In genomic region chr11:68371176-68372041, GRCh38 we compare ENCODE assay signal across 10 cellular contexts. TPM values are rescaled to one million over a fixed set of nuclear protein-coding genes. Genes with fewer than 3 reads are reported as not detected.
DNase-seq lines count a peak whose midpoint lies in the region; ATAC-seq, FAIRE-seq and TF ChIP-seq lines count a peak whose summit lies in the region.
"Had no signal": no experiment of that assay in that cellular context is flagged by ENCODE, and none has a peak within 500 bp of the region (broad histone marks: within the 10 kb centered on the region; RNA-seq: fewer than 3 reads in every experiment).

No MANE protein-coding gene starts in this region.

- H3K27me3 ChIP-seq in GM12878 (replicated peaks in 1 of 2; ENCODE audit: control insufficient read depth in 2 of 2, insufficient read depth in 2 of 2, low read length in 1 of 2) (no peaks in the 10 kb centered on the region), lung (ENCODE audit: control insufficient read depth, insufficient read depth) (no peaks in the 10 kb centered on the region), transverse colon (no peaks in the 10 kb centered on the region)

- intact Hi-C loops in GM12878 (cut with micrococcal nuclease; ENCODE audit: unreplicated experiment): loop anchor here (2.0 kb wide), 2 partner anchors 31 to 59 kb away; partner anchors contain the start of gene LRP5
- intact Hi-C loops in transverse colon (cut with DNase I; ENCODE audit: low total_unique reads): no loop called here

- in situ Hi-C loops in GM12878 (cut with MboI): no loop called here
- in situ Hi-C loops in transverse colon (cut with MboI; ENCODE audit: low pct_ligation_motif_present in 1 of 4, low pct_unique_long_range_greater_than_20kb in 1 of 4, low sequenced_read_pairs in 3 of 4): no loop called here

- H3K9me3 Mint-ChIP-seq in natural killer cell treated with Interleukin-12 subunit alpha and Interleukin-12 subunit beta and Interleukin-15 and Interleukin-18, amount 100 ng/mL, for 72 hours: no peaks in the 10 kb centered on the region
- H3K9me3 Mint-ChIP-seq: activated CD4-positive, alpha-beta T cell treated with anti-CD3 and anti-CD28 coated beads, Interleukin-2, amount 10 ng/mL, durations not matched to agents 24 days and 14 days had no signal

- H2AFZ ChIP-seq in GM12878 (ENCODE audit: control insufficient read depth, low read depth, low read length): peak overlapping the region; percentile 20; the same call in 1 of the 2 replicates

- H3K4me1 Mint-ChIP-seq in natural killer cell treated with Interleukin-12 subunit alpha and Interleukin-12 subunit beta and Interleukin-15 and Interleukin-18, amount 100 ng/mL, for 72 hours (ENCODE audit: low read depth in 2 of 2): no peaks in the 10 kb centered on the region

- SMC1A ChIA-PET in GM12878 (lab: Charles Lee; ENCODE audit: uncharacterized antibody, unreplicated experiment): interaction anchor here (0.5 to 1.8 kb wide), 12 partner anchors 9 to 128 kb away, joined by 3 to 5 read pairs (median 3); no protein-coding TSS in a partner anchor

- no peak for FAIRE-seq in GM12878 (lab: Jason Lieb, UNC)
- FAIRE-seq: H1 had no signal

- DNase-seq in GM12878 (ENCODE audit: low read depth, low spot score): peak; percentile 25
- no peak for DNase-seq in lung (ENCODE audit: low spot score)
- DNase-seq in transverse colon: peak; percentile 61
- DNase-seq in natural killer cell treated with Interleukin-12 subunit alpha and Interleukin-12 subunit beta and Interleukin-15 and Interleukin-18, amount 100 ng/mL, for 72 hours (ENCODE audit: low spot score): no peak
- DNase-seq: activated CD4-positive, alpha-beta T cell treated with anti-CD3 and anti-CD28 coated beads, Interleukin-2, amount 10 ng/mL, durations not matched to agents 24 days and 14 days; NCI-H1092 treated with DMSO at 0.1 percent for 48 hours had no signal

- TF ChIP-seq RAD21 in GM12878 (IDR thresholded peaks at IDR 0.05; ENCODE audit: insufficient read depth, low read depth, low read length): no peak

- RAD21 ChIA-PET in GM12878 (lab: Charles Lee; ENCODE audit: unreplicated experiment): interaction anchor here (0.7 to 1.7 kb wide), 10 partner anchors 12 to 272 kb away, joined by 3 to 11 read pairs (median 4); no protein-coding TSS in a partner anchor

- 0 out of 4 replicates have a peak, but pooled peaks of 1 of the 2 experiments have one; percentile 42 for TF ChIP-seq EP300 in GM12878 (IDR thresholded peaks at IDR 0.05; ENCODE audit: borderline replicate concordance in 1 of 2, control insufficient read depth in 1 of 2, low read depth in 2 of 2, low read length in 2 of 2)
- TF ChIP-seq EP300 in transverse colon (IDR thresholded peaks at IDR 0.05; ENCODE audit: low read depth): no peak

- H3K79me2 ChIP-seq in GM12878 (ENCODE audit: control insufficient read depth, insufficient read depth, low read length): peaks cover 2% of the 10 kb centered on the region

- peak overlapping the region; percentile 58; the same call in 1 of the 2 replicates for H3K9ac ChIP-seq in GM12878 (ENCODE audit: control insufficient read depth, insufficient read depth, low read length)

- no peaks in the 10 kb centered on the region for H3K36me3 Mint-ChIP-seq in natural killer cell treated with Interleukin-12 subunit alpha and Interleukin-12 subunit beta and Interleukin-15 and Interleukin-18, amount 100 ng/mL, for 72 hours

- no peak overlapping the region for H3K4me3 Mint-ChIP-seq in natural killer cell treated with Interleukin-12 subunit alpha and Interleukin-12 subunit beta and Interleukin-15 and Interleukin-18, amount 100 ng/mL, for 72 hours
- H3K4me3 Mint-ChIP-seq: activated CD4-positive, alpha-beta T cell treated with anti-CD3 and anti-CD28 coated beads, Interleukin-2, amount 10 ng/mL, durations not matched to agents 24 days and 14 days had no signal

- TF ChIP-seq CTCF in GM12878 (IDR thresholded peaks at IDR 0.05 in 2 of 3, conservative IDR thresholded peaks at IDR 0.05 in 1 of 3; ENCODE audit: control insufficient read depth in 2 of 3, extremely low read depth in 1 of 3, insufficient read depth in 1 of 3, low read depth in 3 of 3, low read length in 3 of 3) (no peak), lung (IDR thresholded peaks at IDR 0.05; ENCODE audit: control extremely low read depth, extremely low read depth) (no peak), transverse colon (IDR thresholded peaks at IDR 0.05) (no peak)

- WGBS in GM12878 (ENCODE audit: insufficient coverage, insufficient replicate concordance, low lambda C conversion rate, missing lambda C conversion rate): 11% methylated on average over 33 of the region's 35 CpGs
- 89 to 91% methylated on average over 35 of the region's 35 CpGs for WGBS in lung, 2 donors
- 85% methylated on average over 35 of the region's 35 CpGs; no CpG with 5 or more reads in 1 of the 2 donors for WGBS in transverse colon (ENCODE audit: low coverage in 1 of 2), 2 donors

- no peaks in the 10 kb centered on the region for H4K20me1 ChIP-seq in GM12878 (ENCODE audit: control insufficient read depth, insufficient read depth)

- ATAC-seq in GM21447 (IDR thresholded peaks at IDR 0.05; ENCODE audit: unreplicated experiment) (peak; percentile 46), GM12878 (peak; percentile 71), lung (ENCODE audit: insufficient read depth, low FRiP score) (no peak), HG03159 (IDR thresholded peaks at IDR 0.05; ENCODE audit: unreplicated experiment) (no peak), esophagus mucosa (no peak)
- no peak for ATAC-seq in natural killer cell treated with Interleukin-12 subunit alpha and Interleukin-12 subunit beta and Interleukin-15 and Interleukin-18, amount 100 ng/mL, for 72 hours

- peaks cover 0 to 15% of the 10 kb centered on the region in 2 donors for H3K27me3 Mint-ChIP-seq in natural killer cell treated with Interleukin-12 subunit alpha and Interleukin-12 subunit beta and Interleukin-15 and Interleukin-18, amount 100 ng/mL, for 72 hours
- H3K27me3 Mint-ChIP-seq: activated CD4-positive, alpha-beta T cell treated with anti-CD3 and anti-CD28 coated beads, Interleukin-2, amount 10 ng/mL, durations not matched to agents 24 days and 14 days had no signal

- H3K4me1 ChIP-seq in GM12878 (ENCODE audit: control insufficient read depth, insufficient read depth, low read length): peaks cover 33% of the 10 kb centered on the region
- peaks cover 8 to 41% of the 10 kb centered on the region in 2 donors for H3K4me1 ChIP-seq in lung (ENCODE audit: control insufficient read depth in 2 of 2, insufficient read depth in 2 of 2, low read length in 2 of 2)
- peaks cover 48 to 59% (median 53%) of the 10 kb centered on the region in 4 donors for H3K4me1 ChIP-seq in transverse colon

- H3K9me3 ChIP-seq in GM12878 (replicated peaks; ENCODE audit: control insufficient read depth, insufficient read depth, low read length): no peaks in the 10 kb centered on the region
- no peaks in the 10 kb centered on the region for H3K9me3 ChIP-seq in lung (ENCODE audit: control insufficient read depth in 2 of 2, insufficient read depth in 1 of 2, low read length in 1 of 2)
- H3K9me3 ChIP-seq in transverse colon: no peaks in the 10 kb centered on the region

- H3K4me2 ChIP-seq in GM12878 (ENCODE audit: control insufficient read depth, insufficient read depth): peak overlapping the region; percentile 89

- H3K4me3 ChIP-seq in GM12878 (peak overlapping the region; percentile 34; the same call in 1 of the 2 replicates), lung (no peak overlapping the region), transverse colon (no peak overlapping the region)

- H3K27ac ChIP-seq in GM12878 (ENCODE audit: control insufficient read depth, insufficient read depth): peak overlapping the region; percentile 89
- peak overlapping the region; percentile 62 to 65 for H3K27ac ChIP-seq in lung (ENCODE audit: low read depth in 1 of 2, low read length in 1 of 2)
- H3K27ac ChIP-seq in transverse colon: peak overlapping the region; percentile 59 to 95 (median 78)

- TF ChIP-seq POLR2A in GM12878 (IDR thresholded peaks at IDR 0.05; ENCODE audit: low read depth, low read length): no peak
- TF ChIP-seq POLR2A in transverse colon (IDR thresholded peaks at IDR 0.05): no peak

- POLR2A ChIA-PET in GM12878 (lab: Charles Lee): interaction anchor here (0.6 to 1.7 kb wide), 4 partner anchors 9 to 144 kb away, joined by 3 to 5 read pairs (median 4); no protein-coding TSS in a partner anchor

- CTCF ChIA-PET in GM12878 (lab: Yijun Ruan, JAX): interaction anchor here (0.7 to 5.2 kb wide), 6 partner anchors 8 to 114 kb away, joined by 3 to 29 read pairs (median 4); no protein-coding TSS in a partner anchor

- H3K36me3 ChIP-seq in GM12878 (ENCODE audit: control insufficient read depth in 2 of 2, insufficient read depth in 2 of 2, low read length in 1 of 2) (peaks cover 0 to 5% of the 10 kb centered on the region in 2 experiments; a peak in 3 of 4 replicates), lung (ENCODE audit: control insufficient read depth in 2 of 2, insufficient read depth in 2 of 2, low read length in 2 of 2) (peaks cover 0 to 12% of the 10 kb centered on the region in 2 donors), transverse colon (no peaks in the 10 kb centered on the region)

- BruUV-seq in GM12878 (replicated peaks; lab: Mats Ljungman, UMichigan): TSS peak; percentile 73

- H3K27ac Mint-ChIP-seq in natural killer cell treated with Interleukin-12 subunit alpha and Interleukin-12 subunit beta and Interleukin-15 and Interleukin-18, amount 100 ng/mL, for 72 hours: no peak overlapping the region
- H3K27ac Mint-ChIP-seq: activated CD4-positive, alpha-beta T cell treated with anti-CD3 and anti-CD28 coated beads, Interleukin-2, amount 10 ng/mL, durations not matched to agents 24 days and 14 days had no signal

RNA-seq across cellular contexts. Expression of gene LRP5, which starts 59.0 kb away (rescaled TPM):
- 56.4 and 81.7 TPM in 2 replicates for total RNA-seq in GM12878 (2013; cell fraction: nucleolus; rRNA removed)
- total RNA-seq in GM12878 (2014; rRNA removed): 13.1 and 15.7 TPM in 2 replicates
- total RNA-seq in GM12878 (2014; rRNA removed; fragmentation: Illumina TruSeq; extraction: Trizol): 6.4 and 7.9 TPM in 2 replicates
- 31.9 and 34.0 TPM in 2 replicates for total RNA-seq in GM12878 (2021)
- 1.8 TPM for polyA plus RNA-seq in GM12878 (2011; ENCODE audit: low read depth)
- polyA plus RNA-seq in GM12878 (2011; rRNA removed): 1.4 and 4.7 TPM in 2 replicates
- polyA plus RNA-seq in GM12878 (2011; cell fraction: cytosol; rRNA removed): 7.2 and 8.4 TPM in 2 replicates
- polyA plus RNA-seq in GM12878 (2011; cell fraction: nucleus; rRNA removed): 15.6 and 23.2 TPM in 2 replicates
- 7.5 and 10.0 TPM in 2 replicates for polyA plus RNA-seq in GM12878 (2012)
- 0.70 and 4.8 TPM in 2 replicates for polyA plus RNA-seq in GM12878 (2014; fragmentation: Illumina TruSeq; extraction: Trizol)
- polyA plus RNA-seq in GM12878 (2014; fragmentation: Nextera tagmentation; extraction: Ambion mirVana): under 1 TPM; 0.37 to 0.97 TPM
- 12.2 and 13.2 TPM in 2 replicates for polyA plus RNA-seq in GM12878 (2014; rRNA removed)
- 10 to 100 TPM in 1 of 2 experiments, 1 to 10 TPM in 1; 5.3 to 11.5 TPM for polyA plus RNA-seq in GM12878 (2016; fragmentation: Nextera tagmentation; extraction: Ambion mirVana)
- polyA minus RNA-seq in GM12878 (2011; rRNA and poly(A)+ RNA removed): 12.6 and 23.1 TPM in 2 replicates
- 8.2 and 13.0 TPM in 2 replicates for polyA minus RNA-seq in GM12878 (2011; cell fraction: cytosol; rRNA and poly(A)+ RNA removed)
- 12.1 and 20.7 TPM in 2 replicates for polyA minus RNA-seq in GM12878 (2011; cell fraction: nucleus; rRNA and poly(A)+ RNA removed)
- 10 to 100 TPM; 59.3 to 67.1 TPM for total RNA-seq in lung
- polyA plus RNA-seq in lung: 10 to 100 TPM; 33.7 to 76.4 TPM
- 100 to 1,000 TPM in 1 of 4 donors, 10 to 100 TPM in 3; 72.6 to 138 (median 82.3) TPM for total RNA-seq in transverse colon
- 15.9 TPM for total RNA-seq in esophagus mucosa
- 1 to 10 TPM in 1 of 2 donors, under 1 TPM in 1; 0.93 to 2.1 TPM for total RNA-seq in natural killer cell treated with Interleukin-12 subunit alpha and Interleukin-12 subunit beta and Interleukin-15 and Interleukin-18, amount 100 ng/mL, for 72 hours

Comparison
In these comparisons a context has a peak if more than half of its experiments do, and no peak if none do; other contexts are left out.
1. ATAC-seq: peak in GM21447 (single experiment) and GM12878 (single experiment); none in lung (single experiment), HG03159 (single experiment), esophagus mucosa (single experiment) and natural killer cell treated with Interleukin-12 subunit alpha and Interleukin-12 subunit beta and Interleukin-15 and Interleukin-18, amount 100 ng/mL, for 72 hours (0 of 2).
2. DNase-seq: peak in GM12878 (single experiment) and transverse colon (single experiment); none in lung (single experiment) and natural killer cell treated with Interleukin-12 subunit alpha and Interleukin-12 subunit beta and Interleukin-15 and Interleukin-18, amount 100 ng/mL, for 72 hours (single experiment).
3. Peak in every context shown above with its lines, with median percentiles within 50 percentile points of each other: H3K27ac ChIP-seq.